33 cellular contexts compared by ENCODE assay signal in the genomic region with DNA sequence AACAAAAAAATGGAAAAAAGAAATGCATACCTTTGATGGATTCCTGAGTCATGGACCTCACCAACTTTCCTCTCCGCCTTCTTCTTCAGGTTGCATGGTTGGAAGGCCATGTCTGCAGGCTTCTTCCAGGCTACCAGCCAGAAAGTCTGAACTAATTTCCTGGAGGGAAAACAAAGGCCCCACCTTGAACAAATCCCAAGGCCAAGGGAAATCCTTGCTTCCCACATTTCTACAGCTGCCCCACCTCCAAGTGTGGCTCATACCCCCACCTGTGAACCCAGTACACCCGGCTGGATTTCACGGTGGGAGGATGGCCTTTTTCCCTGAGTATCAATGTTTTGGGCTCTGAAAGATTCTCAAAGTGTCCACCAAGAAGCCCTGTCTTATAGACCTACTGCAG. TPM values are rescaled to one million over a fixed set of nuclear protein-coding genes. Genes with fewer than 3 reads are reported as not detected.
"Had no signal": no experiment of that assay in that cellular context is flagged by ENCODE, and none has a peak within 500 bp of the region (broad histone marks: within the 10 kb centered on the region; RNA-seq: fewer than 3 reads in every experiment).

No MANE protein-coding gene starts in this region.

- H3K4me3 ChIP-seq: hepatocyte, mucosa of descending colon, pancreas, prostate gland, right lobe of liver, smooth muscle cell, thyroid gland, transverse colon, upper lobe of left lung, vagina had no signal

- H3K4me2 ChIP-seq: hepatocyte, smooth muscle cell had no signal

- ATAC-seq: left lobe of liver; mucosa of descending colon; naive thymus-derived CD8-positive, alpha-beta T cell; pancreas; right lobe of liver; stimulated activated memory B cell treated with anti-CD40 and anti-IgM and Interleukin-4, amounts not matched to agents 10 μg/mL and 1 μg/mL and 100 μg/mL, for 72 hours; stimulated activated naive CD8-positive, alpha-beta T cell treated with anti-CD3 and anti-CD28 coated beads, Interleukin-15, amount 100 ng/mL, for 72 hours had no signal

- H3K79me2 ChIP-seq: hepatocyte had no signal

- H3K27me3 ChIP-seq: hepatocyte, pancreas, right lobe of liver, thyroid gland, transverse colon, upper lobe of left lung, vagina had no signal

- H3K9me3 ChIP-seq: mucosa of descending colon, pancreas, prostate gland, right lobe of liver, thyroid gland, transverse colon, upper lobe of left lung, vagina had no signal

- DNase-seq: islet precursor cell; midbrain; mucosa of descending colon; naive thymus-derived CD8-positive, alpha-beta T cell; nucleus accumbens; pancreas; posterior cingulate gyrus; right lobe of liver; stimulated activated CD4-positive, alpha-beta T cell treated with anti-CD3 and anti-CD28 coated beads, Interleukin-1b, Interleukin-23, amount 100 ng/mL, for 48 hours; stimulated activated CD4-positive, alpha-beta T cell treated with anti-CD3 and anti-CD28 coated beads, Interleukin-2, amount 100 ng/mL, for 48 hours; stimulated activated CD4-positive, alpha-beta T cell treated with anti-CD3 and anti-CD28 coated beads, Interleukin-4, amount 100 ng/mL, for 4 hours; stimulated activated CD8-positive, alpha-beta memory T cell treated with anti-CD3 and anti-CD28 coated beads, Interleukin-4, amount 100 ng/mL, for 48 hours; stimulated activated naive CD4-positive, alpha-beta T cell treated with Interleukin-2 at 50 U/mL for 16 hours; stimulated activated naive CD8-positive, alpha-beta T cell treated with anti-CD3 and anti-CD28 coated beads, Interleukin-15, amount 100 ng/mL, for 72 hours; substantia nigra; thyroid gland; transverse colon; upper lobe of left lung had no signal

- H3K36me3 ChIP-seq: pancreas, prostate gland, right lobe of liver, thyroid gland, transverse colon, upper lobe of left lung, vagina had no signal

- H2AFZ ChIP-seq: hepatocyte had no signal

- H3K27ac ChIP-seq: hepatocyte, pancreas, prostate gland, right lobe of liver, thyroid gland, transverse colon, upper lobe of left lung, vagina had no signal

- H3K4me1 ChIP-seq: pancreas, prostate gland, right lobe of liver, thyroid gland, transverse colon, upper lobe of left lung, vagina had no signal

RNA-seq across cellular contexts. Expression of gene IL17A, which starts 22.4 kb away (rescaled TPM):
- total RNA-seq: hepatocyte; kidney epithelial cell; left lobe of liver; lower leg skin; lung microvascular endothelial cell; mesenteric fat pad; mucosa of descending colon; naive thymus-derived CD8-positive, alpha-beta T cell; neural crest cell; osteoblast; pancreas; prostate gland; right lobe of liver; skeletal muscle tissue; smooth muscle cell; temporal lobe; thyroid gland; transverse colon; upper lobe of left lung; urinary bladder; vagina had no signal
- polyA plus RNA-seq: hepatocyte; naive thymus-derived CD8-positive, alpha-beta T cell; pancreas; smooth muscle cell; urinary bladder had no signal

RNA-seq across cellular contexts. Expression of gene IL17F, which starts 35.7 kb away (rescaled TPM):
- total RNA-seq: hepatocyte; kidney epithelial cell; left lobe of liver; lower leg skin; lung microvascular endothelial cell; mesenteric fat pad; mucosa of descending colon; naive thymus-derived CD8-positive, alpha-beta T cell; neural crest cell; osteoblast; pancreas; prostate gland; right lobe of liver; skeletal muscle tissue; smooth muscle cell; thyroid gland; transverse colon; upper lobe of left lung; urinary bladder; vagina had no signal
- polyA plus RNA-seq: hepatocyte, pancreas, smooth muscle cell, urinary bladder had no signal
